25 cellular contexts compared by ENCODE assay signal in genomic region chr2:17336458-17336857, GRCh38.
"Had no signal": no experiment of that assay in that cellular context is flagged by ENCODE, and none has a peak within 500 bp of the region (broad histone marks: within the 10 kb centered on the region; RNA-seq: fewer than 3 reads in every experiment).

No MANE protein-coding gene starts in this region.

- H3K27ac ChIP-seq: left lung, lower lobe of right lung, pancreas, psoas muscle, right lobe of liver, stomach, testis, thyroid gland, transverse colon, upper lobe of left lung, vagina had no signal

- ATAC-seq: left colon; left lung; lower lobe of right lung; mucosa of descending colon; naive thymus-derived CD4-positive, alpha-beta T cell; psoas muscle; right lobe of liver; stimulated activated naive B cell treated with anti-CD40 and anti-IgM and Interleukin-4, amounts not matched to agents 10 μg/mL and 1 μg/mL and 100 μg/mL, for 72 hours; stimulated activated naive CD8-positive, alpha-beta T cell treated with anti-CD3 and anti-CD28 coated beads, Interleukin-15, Interleukin-2, amounts not matched to agents 100 U/mL and 50 U/mL, for 24 hours had no signal

- H3K4me1 ChIP-seq: left lung, lower lobe of right lung, pancreas, psoas muscle, right lobe of liver, stomach, testis, thyroid gland, transverse colon, upper lobe of left lung, vagina had no signal

- DNase-seq: hypothalamus; immature natural killer cell; kidney; left colon; left lung; lower lobe of right lung; mammary epithelial cell; midbrain; mucosa of descending colon; naive thymus-derived CD4-positive, alpha-beta T cell; nucleus accumbens; pancreas; posterior cingulate gyrus; psoas muscle; right lobe of liver; stimulated activated CD4-positive, alpha-beta T cell treated with anti-CD3 and anti-CD28 coated beads, Interleukin-1b, Interleukin-23, amount 100 ng/mL, for 48 hours; stimulated activated CD4-positive, alpha-beta T cell treated with anti-CD3 and anti-CD28 coated beads, Interleukin-4, amount 100 ng/mL, for 1 hour; stimulated activated naive B cell treated with anti-CD40 and anti-IgM and Interleukin-4, amounts not matched to agents 10 μg/mL and 1 μg/mL and 100 μg/mL, for 72 hours; stimulated activated naive CD8-positive, alpha-beta T cell treated with anti-CD3 and anti-CD28 coated beads, Interleukin-15, Interleukin-2, amounts not matched to agents 100 U/mL and 50 U/mL, for 24 hours; stomach; testis; thyroid gland; transverse colon; upper lobe of left lung had no signal

- H3K27me3 ChIP-seq: left lung, pancreas, right lobe of liver, stomach, testis, thyroid gland, transverse colon, upper lobe of left lung, vagina had no signal
